7 cellular contexts compared by ENCODE assay signal in genomic region chr6:89649682-89650081, GRCh38.
"Had no signal": no experiment of that assay in that cellular context is flagged by ENCODE, and none has a peak within 500 bp of the region (broad histone marks: within the 10 kb centered on the region; RNA-seq: fewer than 3 reads in every experiment).

No MANE protein-coding gene starts in this region.

- H3K27me3 Mint-ChIP-seq: IgD-negative memory B cell had no signal

- FAIRE-seq: H1, H54, HTR-8/SVneo had no signal

- H3K4me3 Mint-ChIP-seq: GM23338, H9, IgD-negative memory B cell had no signal

- H3K4me2 ChIP-seq: GM23338 had no signal

- H3K27ac Mint-ChIP-seq: GM23338, H9, IgD-negative memory B cell had no signal

- H3K9me3 Mint-ChIP-seq: GM23338, H9, IgD-negative memory B cell had no signal

- DNase-seq: H9, HCEC 1CT had no signal

- H2AFZ ChIP-seq: GM23338 had no signal

- H3K4me1 Mint-ChIP-seq: GM23338, H9 had no signal

- H3K4me3 ChIP-seq: GM23338 had no signal
